Comparison of ENCODE assay signal across 26 cellular contexts in the genomic region with DNA sequence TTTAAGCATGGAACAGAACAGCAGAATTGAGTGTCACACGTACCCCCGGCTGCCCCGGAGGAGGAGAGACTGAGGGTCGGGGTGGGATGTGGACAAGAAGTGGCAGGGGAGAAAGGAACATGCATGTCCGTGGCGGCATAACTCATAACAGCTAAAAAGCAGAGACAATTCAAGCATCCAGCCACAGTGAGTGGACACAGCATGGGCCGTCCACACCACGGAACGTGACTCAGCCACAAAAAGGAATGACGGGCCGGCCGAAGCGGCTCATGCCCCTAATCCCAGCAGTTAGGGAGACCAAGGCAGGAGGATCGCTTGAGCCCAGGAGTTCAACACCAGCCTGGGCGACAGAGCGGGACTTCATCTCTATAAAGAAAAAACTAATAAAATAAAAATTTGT. TPM values are rescaled to one million over a fixed set of nuclear protein-coding genes. Genes with fewer than 3 reads are reported as not detected.
A peak's percentile ranks its signal among the peaks of the same experiment; 100 is the strongest.
DNase-seq lines count a peak whose midpoint lies in the region; ATAC-seq and TF ChIP-seq lines count a peak whose summit lies in the region.
"Had no signal": no experiment of that assay in that cellular context is flagged by ENCODE, and none has a peak within 500 bp of the region (broad histone marks: within the 10 kb centered on the region; RNA-seq: fewer than 3 reads in every experiment).

No MANE protein-coding gene starts in this region.

- no peaks in the 10 kb centered on the region for H3K9me3 Mint-ChIP-seq in endodermal cell

- no peak overlapping the region for H3K14ac ChIP-seq in trophoblast cell (ENCODE audit: low read length)

- H4K91ac ChIP-seq in trophoblast cell (ENCODE audit: low read depth, low read length): no peak overlapping the region

- H2BK5ac ChIP-seq in trophoblast cell (ENCODE audit: low read depth, low read length, poor library complexity): no peak overlapping the region

- no peak overlapping the region for H4K8ac ChIP-seq in trophoblast cell (ENCODE audit: low read depth, low read length)

- peak overlapping the region; percentile 18 for H3K27ac Mint-ChIP-seq in endodermal cell

- no peak for DNase-seq in endodermal cell
- DNase-seq in trophoblast cell: no peak
- no peak for DNase-seq in activated T-cell treated with anti-CD3 and anti-CD28 coated beads, Interleukin-2, amount 50 U/mL, for 1 hour
- DNase-seq in iPS-NIHi11 (ENCODE audit: low spot score): no peak
- DNase-seq in omental fat pad (ENCODE audit: low spot score): no peak
- DNase-seq in DMS53 (lab: John Stamatoyannopoulos, UW): no peak
- DNase-seq: C1 segment of cervical spinal cord; CD4-positive, alpha-beta memory T cell; COR-L47; DMS79; GF-D8; H7; Karpas-422; NCI-H1092; NCI-H1417 treated with DMSO at 0.1 percent for 48 hours; NCI-H1694 treated with DMSO at 0.1 percent for 48 hours; NCI-H2081; NCI-H2227 treated with DMSO at 0.1 percent for 48 hours; NCI-H526 treated with DMSO at 0.1 percent for 48 hours; RPMI8226; SHP77 had no signal

- H4K12ac ChIP-seq in trophoblast cell (ENCODE audit: low read depth, low read length): no peak overlapping the region

- no peak overlapping the region for H3K4me2 ChIP-seq in trophoblast cell (ENCODE audit: low read length)

- H3K27me3 Mint-ChIP-seq in endodermal cell (ENCODE audit: insufficient read depth): no peaks in the 10 kb centered on the region
- H3K27me3 Mint-ChIP-seq: CD4-positive, alpha-beta memory T cell had no signal

- no peak overlapping the region for H3K4me3 Mint-ChIP-seq in endodermal cell
- H3K4me3 Mint-ChIP-seq: CD4-positive, alpha-beta memory T cell had no signal

- H3K36me3 Mint-ChIP-seq in endodermal cell (ENCODE audit: low read depth): peaks cover 46% of the 10 kb centered on the region

- no peak overlapping the region for H2BK120ac ChIP-seq in trophoblast cell (ENCODE audit: insufficient read depth, low read length, poor library complexity)

- H3K18ac ChIP-seq in trophoblast cell (ENCODE audit: low read length): no peak overlapping the region

- peak overlapping the region; percentile 96 for H3K27ac ChIP-seq in KOPT-K1 (ENCODE audit: low read depth, low read length, poor library complexity, severe bottlenecking)
- H3K27ac ChIP-seq in angular gyrus (ENCODE audit: low read depth, low read length): peak overlapping the region; percentile 64
- H3K27ac ChIP-seq in endodermal cell (ENCODE audit: low read depth, low read length): no peak overlapping the region
- H3K27ac ChIP-seq in trophoblast cell (ENCODE audit: low read depth, low read length): no peak overlapping the region

- no peak overlapping the region for H3K23ac ChIP-seq in trophoblast cell (ENCODE audit: low read length)

- ATAC-seq in omental fat pad (ENCODE audit: low FRiP score): no peak

- H3K27me3 ChIP-seq in endodermal cell (ENCODE audit: control insufficient read depth, insufficient read depth, low read length, poor library complexity, severe bottlenecking): no peaks in the 10 kb centered on the region
- H3K27me3 ChIP-seq in trophoblast cell (ENCODE audit: insufficient read depth, low read length): no peaks in the 10 kb centered on the region

- WGBS in endodermal cell (ENCODE audit: insufficient coverage in 1 of 2, insufficient read length in 1 of 2), 2 experiments: 95 to 98% methylated on average over 9 to 16 of the region's 16 CpGs
- WGBS in trophoblast cell (ENCODE audit: extremely low coverage, insufficient coverage, insufficient read length): no CpG with 5 or more reads among the region's 16 CpGs

- H3K9me3 ChIP-seq in KOPT-K1 (ENCODE audit: insufficient read depth, low read length, poor library complexity, severe bottlenecking) (no peaks in the 10 kb centered on the region), endodermal cell (ENCODE audit: control insufficient read depth, low read length) (no peaks in the 10 kb centered on the region), trophoblast cell (ENCODE audit: insufficient read depth, low read depth, low read length) (no peaks in the 10 kb centered on the region)

- H3K4me1 ChIP-seq in endodermal cell (ENCODE audit: control insufficient read depth, insufficient read depth, low read length) (no peaks in the 10 kb centered on the region), trophoblast cell (ENCODE audit: control insufficient read depth in 1 of 2, insufficient read depth in 2 of 2, low read length in 2 of 2) (no peaks in the 10 kb centered on the region)

- H3K4me3 ChIP-seq in endodermal cell (ENCODE audit: low read length) (no peak overlapping the region), trophoblast cell (ENCODE audit: low read depth, low read length) (no peak overlapping the region)

- no peaks in the 10 kb centered on the region for H3K4me1 Mint-ChIP-seq in endodermal cell

- no peak overlapping the region for H2AK5ac ChIP-seq in trophoblast cell (ENCODE audit: low read length)

- H3K36me3 ChIP-seq in KOPT-K1 (ENCODE audit: insufficient read depth, low read length) (peaks cover 57% of the 10 kb centered on the region), endodermal cell (ENCODE audit: control insufficient read depth, insufficient read depth, low read length) (peaks cover 23% of the 10 kb centered on the region), trophoblast cell (ENCODE audit: control insufficient read depth in 1 of 2, insufficient read depth in 2 of 2, low read length in 2 of 2) (peaks cover 49 to 57% of the 10 kb centered on the region in 2 experiments)

- no peak overlapping the region for H3K9ac ChIP-seq in endodermal cell (ENCODE audit: extremely low read depth, low read length, poor library complexity, severe bottlenecking)
- peak overlapping the region; percentile 55 for H3K9ac ChIP-seq in trophoblast cell (ENCODE audit: low read length)

- no peak overlapping the region for H3K4ac ChIP-seq in trophoblast cell (ENCODE audit: low read depth, low read length)

- TF ChIP-seq CTCF in endodermal cell (conservative IDR thresholded peaks at IDR 0.05): no peak
- no peak for TF ChIP-seq CTCF in omental fat pad (IDR thresholded peaks at IDR 0.05)

- H3K79me2 ChIP-seq in trophoblast cell (ENCODE audit: control insufficient read depth, insufficient read depth, low read length, poor library complexity): no peaks in the 10 kb centered on the region

- H3K79me1 ChIP-seq in trophoblast cell (ENCODE audit: low read length): no peaks in the 10 kb centered on the region

- no peak overlapping the region for H2AFZ ChIP-seq in trophoblast cell (ENCODE audit: insufficient read depth, low read length, poor library complexity)

- no peak overlapping the region for H2BK12ac ChIP-seq in trophoblast cell (ENCODE audit: low read length)

RNA-seq across cellular contexts. Expression of gene DOHH, which starts 7.6 kb away (rescaled TPM):
- total RNA-seq in endodermal cell (10 to 100 TPM; 13.4 to 14.3 TPM), omental fat pad (10 to 100 TPM; 11.7 to 28.1 (median 13.0) TPM)
- 7.8 TPM for polyA plus RNA-seq in endodermal cell (2013, experiment 1 of 2)
- 7.8 TPM for polyA plus RNA-seq in endodermal cell (2013, experiment 2 of 2)
- polyA plus RNA-seq in trophoblast cell (2013): 5.3 and 5.8 TPM in 2 replicates

RNA-seq across cellular contexts. Expression of gene SMIM44, which starts 9.7 kb away (rescaled TPM):
- total RNA-seq in endodermal cell (not detected), omental fat pad (not detected)
- polyA plus RNA-seq in endodermal cell (2013, experiment 1 of 2): not detected
- polyA plus RNA-seq in endodermal cell (2013, experiment 2 of 2): not detected
- not detected in 2 replicates for polyA plus RNA-seq in trophoblast cell (2013)
- total RNA-seq: A673; CD4-positive, alpha-beta memory T cell; H7; NCI-H460 had no signal
- polyA plus RNA-seq: CD4-positive, alpha-beta memory T cell had no signal

RNA-seq across cellular contexts. Expression of gene SMIM24, which starts 12.6 kb away (rescaled TPM):
- total RNA-seq in endodermal cell (not detected), omental fat pad (not detected)
- 1.4 TPM for polyA plus RNA-seq in endodermal cell (2013, experiment 1 of 2)
- polyA plus RNA-seq in endodermal cell (2013, experiment 2 of 2): 1.5 TPM
- polyA plus RNA-seq in trophoblast cell (2013): 0.39 and 0.47 TPM in 2 replicates
- total RNA-seq: A673; CD4-positive, alpha-beta memory T cell; NCI-H460 had no signal
- polyA plus RNA-seq: CD4-positive, alpha-beta memory T cell had no signal

RNA-seq across cellular contexts. Expression of gene FZR1, which starts 13.2 kb away (rescaled TPM):
- 10 to 100 TPM; 56.7 to 65.1 TPM for total RNA-seq in endodermal cell
- 49.5 TPM for polyA plus RNA-seq in endodermal cell (2013, experiment 1 of 2)
- polyA plus RNA-seq in endodermal cell (2013, experiment 2 of 2): 52.5 TPM
- 47.0 and 52.8 TPM in 2 replicates for polyA plus RNA-seq in trophoblast cell (2013)
- total RNA-seq in omental fat pad: 10 to 100 TPM; 10.0 to 33.1 (median 15.3) TPM

RNA-seq across cellular contexts. Expression of gene TEKTIP1, which starts 46.1 kb away (rescaled TPM):
- total RNA-seq in endodermal cell: 1 to 10 TPM; 4.6 to 5.7 TPM
- polyA plus RNA-seq in endodermal cell (2013, experiment 1 of 2): 0.75 TPM
- polyA plus RNA-seq in endodermal cell (2013, experiment 2 of 2): 0.62 TPM
- polyA plus RNA-seq in trophoblast cell (2013): 0.21 TPM in 1 of 2 replicates, not detected in the other
- total RNA-seq in omental fat pad: 1 to 10 TPM in 1 of 4 donors, not detected in 3; 1.4 TPM
- total RNA-seq: H7, HT-29, NCI-H460 had no signal

Comparison
In these comparisons a context has a peak if more than half of its experiments do, and no peak if none do; other contexts are left out.
1. H3K27ac ChIP-seq: peak in KOPT-K1 (single experiment) and angular gyrus (single experiment); none in endodermal cell (single experiment) and trophoblast cell (single experiment).